Comparison of ENCODE assay signal across 27 cellular contexts in genomic region chr3:69699183-69699582, GRCh38. TPM values are rescaled to one million over a fixed set of nuclear protein-coding genes. Genes with fewer than 3 reads are reported as not detected.
"Had no signal": no experiment of that assay in that cellular context is flagged by ENCODE, and none has a peak within 500 bp of the region (broad histone marks: within the 10 kb centered on the region; RNA-seq: fewer than 3 reads in every experiment).

No MANE protein-coding gene starts in this region.

- H3K4me2 ChIP-seq: PC-9 had no signal

- H3K4me3 Mint-ChIP-seq: activated B cell treated with CpG ODN at 0.5 μM for 24 hours; activated CD4-positive, alpha-beta memory T cell treated with anti-CD3 and anti-CD28 coated beads, Interleukin-2, amount 10 ng/mL, durations not matched to agents 7 days and 5 days; activated CD4-positive, alpha-beta T cell treated with anti-CD3 and anti-CD28 coated beads, Interleukin-2, amount 10 ng/mL, durations not matched to agents 7 days and 5 days; activated naive CD4-positive, alpha-beta T cell treated with anti-CD3 and anti-CD28 coated beads for 36 hours; activated naive CD8-positive, alpha-beta T cell; activated T-helper 17 cell treated with anti-CD3 and anti-CD28 coated beads, Interleukin-2, amount 50 U/mL, for 72 hours; T-cell had no signal

- H3K4me1 Mint-ChIP-seq: activated B cell treated with CpG ODN at 0.5 μM for 24 hours; activated CD4-positive, alpha-beta memory T cell treated with anti-CD3 and anti-CD28 coated beads, Interleukin-2, amount 10 ng/mL, durations not matched to agents 7 days and 5 days; activated CD4-positive, alpha-beta T cell treated with anti-CD3 and anti-CD28 coated beads, Interleukin-2, amount 10 ng/mL, durations not matched to agents 7 days and 5 days; activated T-helper 17 cell treated with anti-CD3 and anti-CD28 coated beads, Interleukin-2, amount 50 U/mL, for 72 hours; T-cell had no signal

- H2AFZ ChIP-seq: PC-9 had no signal

- ATAC-seq: activated T-helper 17 cell treated with anti-CD3 and anti-CD28 coated beads, Interleukin-2, amount 50 U/mL, for 72 hours; T-cell had no signal

- H3K4me3 ChIP-seq: PC-9 had no signal

- DNase-seq: activated B cell treated with CpG ODN at 0.5 μM for 24 hours; activated CD4-positive, alpha-beta memory T cell treated with anti-CD3 and anti-CD28 coated beads, Interleukin-2, amount 10 ng/mL, durations not matched to agents 7 days and 5 days; activated CD4-positive, alpha-beta T cell treated with anti-CD3 and anti-CD28 coated beads, Interleukin-2, amount 10 ng/mL, durations not matched to agents 7 days and 5 days; activated gamma-delta T cell; activated naive CD4-positive, alpha-beta T cell treated with anti-CD3 and anti-CD28 coated beads for 36 hours; activated T-cell treated with anti-CD3 and anti-CD28 coated beads for 4 hours; activated T-cell treated with anti-CD3 and anti-CD28 coated beads, Interleukin-2, amount 50 U/mL, for 48 hours; amygdala; caudate nucleus; Karpas-422; NCI-H1092; NCI-H1417; NCI-H2029; NCI-H2107; NCI-H2171 treated with DMSO at 0.1 percent for 48 hours; NCI-H345; NCI-H510A; NCI-H526 treated with DMSO at 0.1 percent for 48 hours; NCI-H82; NK-92 treated with Interleukin-12 subunit alpha and Interleukin-12 subunit beta, amount 100 ng/mL, for 24 hours; SIG-M5; T-cell; T-helper 2 cell; T1000 had no signal

- H3K27ac Mint-ChIP-seq: activated B cell treated with CpG ODN at 0.5 μM for 24 hours; activated CD4-positive, alpha-beta memory T cell treated with anti-CD3 and anti-CD28 coated beads, Interleukin-2, amount 10 ng/mL, durations not matched to agents 7 days and 5 days; activated CD4-positive, alpha-beta T cell treated with anti-CD3 and anti-CD28 coated beads, Interleukin-2, amount 10 ng/mL, durations not matched to agents 7 days and 5 days; activated naive CD4-positive, alpha-beta T cell treated with anti-CD3 and anti-CD28 coated beads for 36 hours; activated naive CD8-positive, alpha-beta T cell; activated T-helper 17 cell treated with anti-CD3 and anti-CD28 coated beads, Interleukin-2, amount 50 U/mL, for 72 hours; T-cell had no signal

- H3K36me3 Mint-ChIP-seq: activated naive CD8-positive, alpha-beta T cell; T-cell had no signal

- H3K27ac ChIP-seq: PC-9 had no signal

- H3K27me3 Mint-ChIP-seq: activated CD4-positive, alpha-beta memory T cell treated with anti-CD3 and anti-CD28 coated beads, Interleukin-2, amount 10 ng/mL, durations not matched to agents 7 days and 5 days; activated naive CD8-positive, alpha-beta T cell; T-cell had no signal

- H3K9me3 Mint-ChIP-seq: activated CD4-positive, alpha-beta memory T cell treated with anti-CD3 and anti-CD28 coated beads, Interleukin-2, amount 10 ng/mL, durations not matched to agents 7 days and 5 days; activated CD4-positive, alpha-beta T cell treated with anti-CD3 and anti-CD28 coated beads, Interleukin-2, amount 10 ng/mL, durations not matched to agents 7 days and 5 days had no signal

RNA-seq across cellular contexts. Expression of gene MITF, which starts 40.1 kb away (rescaled TPM):
- total RNA-seq: activated B cell treated with CpG ODN at 0.5 μM for 24 hours; activated CD4-positive, alpha-beta memory T cell treated with anti-CD3 and anti-CD28 coated beads, Interleukin-2, amount 10 ng/mL, durations not matched to agents 7 days and 5 days; activated naive CD4-positive, alpha-beta T cell treated with anti-CD3 and anti-CD28 coated beads for 36 hours; activated T-helper 17 cell treated with anti-CD3 and anti-CD28 coated beads, Interleukin-2, amount 50 U/mL, for 72 hours had no signal
